ENCODE assay signal across 1 cellular context in the genomic region with DNA sequence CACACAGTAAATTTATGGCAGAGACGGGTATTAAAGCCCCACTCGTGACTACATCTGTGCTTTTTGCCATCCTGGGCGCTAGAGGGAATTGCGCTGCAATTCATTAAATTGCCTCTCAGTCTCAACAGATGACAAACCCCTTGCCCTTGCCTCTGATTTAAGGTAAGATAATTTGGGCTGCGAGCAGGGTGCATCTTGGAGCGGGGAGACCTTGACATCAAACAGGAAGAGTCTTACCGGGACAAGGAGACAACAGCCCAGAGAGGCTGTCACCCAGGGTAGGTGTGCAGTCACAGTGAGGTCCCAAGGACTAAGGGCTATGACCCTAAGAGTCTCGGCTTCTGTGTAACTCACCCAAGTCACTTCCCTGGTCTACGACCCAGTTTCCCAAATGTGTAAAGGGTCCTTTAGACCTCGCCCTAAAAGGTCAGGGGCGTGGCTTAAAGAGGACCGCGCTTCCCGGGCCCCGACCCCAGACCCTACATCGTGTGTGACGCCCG.
A peak's percentile ranks its signal among the peaks of the same experiment; 100 is the strongest.
TF ChIP-seq lines count a peak whose summit lies in the region.

No MANE protein-coding gene starts in this region.

TF ChIP-seq in HepG2, 621 proteins besides CTCF, POLR2A, EP300 and RAD21 (continued from another document):
- TF ChIP-seq, protein P1, sequence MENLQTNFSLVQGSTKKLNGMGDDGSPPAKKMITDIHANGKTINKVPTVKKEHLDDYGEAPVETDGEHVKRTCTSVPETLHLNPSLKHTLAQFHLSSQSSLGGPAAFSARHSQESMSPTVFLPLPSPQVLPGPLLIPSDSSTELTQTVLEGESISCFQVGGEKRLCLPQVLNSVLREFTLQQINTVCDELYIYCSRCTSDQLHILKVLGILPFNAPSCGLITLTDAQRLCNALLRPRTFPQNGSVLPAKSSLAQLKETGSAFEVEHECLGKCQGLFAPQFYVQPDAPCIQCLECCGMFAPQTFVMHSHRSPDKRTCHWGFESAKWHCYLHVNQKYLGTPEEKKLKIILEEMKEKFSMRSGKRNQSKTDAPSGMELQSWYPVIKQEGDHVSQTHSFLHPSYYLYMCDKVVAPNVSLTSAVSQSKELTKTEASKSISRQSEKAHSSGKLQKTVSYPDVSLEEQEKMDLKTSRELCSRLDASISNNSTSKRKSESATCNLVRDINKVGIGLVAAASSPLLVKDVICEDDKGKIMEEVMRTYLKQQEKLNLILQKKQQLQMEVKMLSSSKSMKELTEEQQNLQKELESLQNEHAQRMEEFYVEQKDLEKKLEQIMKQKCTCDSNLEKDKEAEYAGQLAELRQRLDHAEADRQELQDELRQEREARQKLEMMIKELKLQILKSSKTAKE (CRISPR knock-in tag; IDR thresholded peaks at IDR 0.05; ENCODE audit: borderline replicate concordance), result no peak
- TF ChIP-seq NFKB2 (CRISPR knock-in tag; IDR thresholded peaks at IDR 0.05; ENCODE audit: borderline replicate concordance), result 0 out of 2 replicates have a peak, but pooled peaks have one; percentile 16
- TF ChIP-seq, protein P2, sequence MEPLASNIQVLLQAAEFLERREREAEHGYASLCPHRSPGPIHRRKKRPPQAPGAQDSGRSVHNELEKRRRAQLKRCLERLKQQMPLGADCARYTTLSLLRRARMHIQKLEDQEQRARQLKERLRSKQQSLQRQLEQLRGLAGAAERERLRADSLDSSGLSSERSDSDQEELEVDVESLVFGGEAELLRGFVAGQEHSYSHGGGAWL (CRISPR knock-in tag; IDR thresholded peaks at IDR 0.05), result 0 out of 2 replicates have a peak, but pooled peaks have one; percentile 0
- 0 out of 2 replicates have a peak, but pooled peaks have one; percentile 52 for TF ChIP-seq ESRRA (CRISPR knock-in tag; IDR thresholded peaks at IDR 0.05; ENCODE audit: low read depth)
- TF ChIP-seq, protein P3, sequence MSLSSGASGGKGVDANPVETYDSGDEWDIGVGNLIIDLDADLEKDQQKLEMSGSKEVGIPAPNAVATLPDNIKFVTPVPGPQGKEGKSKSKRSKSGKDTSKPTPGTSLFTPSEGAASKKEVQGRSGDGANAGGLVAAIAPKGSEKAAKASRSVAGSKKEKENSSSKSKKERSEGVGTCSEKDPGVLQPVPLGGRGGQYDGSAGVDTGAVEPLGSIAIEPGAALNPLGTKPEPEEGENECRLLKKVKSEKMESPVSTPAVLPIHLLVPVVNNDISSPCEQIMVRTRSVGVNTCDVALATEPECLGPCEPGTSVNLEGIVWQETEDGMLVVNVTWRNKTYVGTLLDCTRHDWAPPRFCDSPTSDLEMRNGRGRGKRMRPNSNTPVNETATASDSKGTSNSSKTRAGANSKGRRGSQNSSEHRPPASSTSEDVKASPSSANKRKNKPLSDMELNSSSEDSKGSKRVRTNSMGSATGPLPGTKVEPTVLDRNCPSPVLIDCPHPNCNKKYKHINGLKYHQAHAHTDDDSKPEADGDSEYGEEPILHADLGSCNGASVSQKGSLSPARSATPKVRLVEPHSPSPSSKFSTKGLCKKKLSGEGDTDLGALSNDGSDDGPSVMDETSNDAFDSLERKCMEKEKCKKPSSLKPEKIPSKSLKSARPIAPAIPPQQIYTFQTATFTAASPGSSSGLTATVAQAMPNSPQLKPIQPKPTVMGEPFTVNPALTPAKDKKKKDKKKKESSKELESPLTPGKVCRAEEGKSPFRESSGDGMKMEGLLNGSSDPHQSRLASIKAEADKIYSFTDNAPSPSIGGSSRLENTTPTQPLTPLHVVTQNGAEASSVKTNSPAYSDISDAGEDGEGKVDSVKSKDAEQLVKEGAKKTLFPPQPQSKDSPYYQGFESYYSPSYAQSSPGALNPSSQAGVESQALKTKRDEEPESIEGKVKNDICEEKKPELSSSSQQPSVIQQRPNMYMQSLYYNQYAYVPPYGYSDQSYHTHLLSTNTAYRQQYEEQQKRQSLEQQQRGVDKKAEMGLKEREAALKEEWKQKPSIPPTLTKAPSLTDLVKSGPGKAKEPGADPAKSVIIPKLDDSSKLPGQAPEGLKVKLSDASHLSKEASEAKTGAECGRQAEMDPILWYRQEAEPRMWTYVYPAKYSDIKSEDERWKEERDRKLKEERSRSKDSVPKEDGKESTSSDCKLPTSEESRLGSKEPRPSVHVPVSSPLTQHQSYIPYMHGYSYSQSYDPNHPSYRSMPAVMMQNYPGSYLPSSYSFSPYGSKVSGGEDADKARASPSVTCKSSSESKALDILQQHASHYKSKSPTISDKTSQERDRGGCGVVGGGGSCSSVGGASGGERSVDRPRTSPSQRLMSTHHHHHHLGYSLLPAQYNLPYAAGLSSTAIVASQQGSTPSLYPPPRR (CRISPR knock-in tag; IDR thresholded peaks at IDR 0.05; ENCODE audit: borderline replicate concordance), result no peak
- no peak for TF ChIP-seq ZNF468 (CRISPR knock-in tag; IDR thresholded peaks at IDR 0.05)
- no peak for TF ChIP-seq TP53 (CRISPR knock-in tag; conservative IDR thresholded peaks at IDR 0.05)
- TF ChIP-seq, protein P4, sequence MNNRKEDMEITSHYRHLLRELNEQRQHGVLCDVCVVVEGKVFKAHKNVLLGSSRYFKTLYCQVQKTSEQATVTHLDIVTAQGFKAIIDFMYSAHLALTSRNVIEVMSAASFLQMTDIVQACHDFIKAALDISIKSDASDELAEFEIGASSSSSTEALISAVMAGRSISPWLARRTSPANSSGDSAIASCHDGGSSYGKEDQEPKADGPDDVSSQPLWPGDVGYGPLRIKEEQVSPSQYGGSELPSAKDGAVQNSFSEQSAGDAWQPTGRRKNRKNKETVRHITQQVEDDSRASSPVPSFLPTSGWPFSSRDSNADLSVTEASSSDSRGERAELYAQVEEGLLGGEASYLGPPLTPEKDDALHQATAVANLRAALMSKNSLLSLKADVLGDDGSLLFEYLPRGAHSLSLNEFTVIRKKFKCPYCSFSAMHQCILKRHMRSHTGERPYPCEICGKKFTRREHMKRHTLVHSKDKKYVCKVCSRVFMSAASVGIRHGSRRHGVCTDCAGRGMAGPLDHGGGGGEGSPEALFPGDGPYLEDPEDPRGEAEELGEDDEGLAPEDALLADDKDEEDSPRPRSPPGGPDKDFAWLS (CRISPR knock-in tag; IDR thresholded peaks at IDR 0.05; ENCODE audit: borderline replicate concordance), result no peak
- TF ChIP-seq GFI1 (CRISPR knock-in tag; IDR thresholded peaks at IDR 0.05; ENCODE audit: borderline replicate concordance), result 0 out of 2 replicates have a peak, but pooled peaks have one; percentile 10
- TF ChIP-seq, protein P5, sequence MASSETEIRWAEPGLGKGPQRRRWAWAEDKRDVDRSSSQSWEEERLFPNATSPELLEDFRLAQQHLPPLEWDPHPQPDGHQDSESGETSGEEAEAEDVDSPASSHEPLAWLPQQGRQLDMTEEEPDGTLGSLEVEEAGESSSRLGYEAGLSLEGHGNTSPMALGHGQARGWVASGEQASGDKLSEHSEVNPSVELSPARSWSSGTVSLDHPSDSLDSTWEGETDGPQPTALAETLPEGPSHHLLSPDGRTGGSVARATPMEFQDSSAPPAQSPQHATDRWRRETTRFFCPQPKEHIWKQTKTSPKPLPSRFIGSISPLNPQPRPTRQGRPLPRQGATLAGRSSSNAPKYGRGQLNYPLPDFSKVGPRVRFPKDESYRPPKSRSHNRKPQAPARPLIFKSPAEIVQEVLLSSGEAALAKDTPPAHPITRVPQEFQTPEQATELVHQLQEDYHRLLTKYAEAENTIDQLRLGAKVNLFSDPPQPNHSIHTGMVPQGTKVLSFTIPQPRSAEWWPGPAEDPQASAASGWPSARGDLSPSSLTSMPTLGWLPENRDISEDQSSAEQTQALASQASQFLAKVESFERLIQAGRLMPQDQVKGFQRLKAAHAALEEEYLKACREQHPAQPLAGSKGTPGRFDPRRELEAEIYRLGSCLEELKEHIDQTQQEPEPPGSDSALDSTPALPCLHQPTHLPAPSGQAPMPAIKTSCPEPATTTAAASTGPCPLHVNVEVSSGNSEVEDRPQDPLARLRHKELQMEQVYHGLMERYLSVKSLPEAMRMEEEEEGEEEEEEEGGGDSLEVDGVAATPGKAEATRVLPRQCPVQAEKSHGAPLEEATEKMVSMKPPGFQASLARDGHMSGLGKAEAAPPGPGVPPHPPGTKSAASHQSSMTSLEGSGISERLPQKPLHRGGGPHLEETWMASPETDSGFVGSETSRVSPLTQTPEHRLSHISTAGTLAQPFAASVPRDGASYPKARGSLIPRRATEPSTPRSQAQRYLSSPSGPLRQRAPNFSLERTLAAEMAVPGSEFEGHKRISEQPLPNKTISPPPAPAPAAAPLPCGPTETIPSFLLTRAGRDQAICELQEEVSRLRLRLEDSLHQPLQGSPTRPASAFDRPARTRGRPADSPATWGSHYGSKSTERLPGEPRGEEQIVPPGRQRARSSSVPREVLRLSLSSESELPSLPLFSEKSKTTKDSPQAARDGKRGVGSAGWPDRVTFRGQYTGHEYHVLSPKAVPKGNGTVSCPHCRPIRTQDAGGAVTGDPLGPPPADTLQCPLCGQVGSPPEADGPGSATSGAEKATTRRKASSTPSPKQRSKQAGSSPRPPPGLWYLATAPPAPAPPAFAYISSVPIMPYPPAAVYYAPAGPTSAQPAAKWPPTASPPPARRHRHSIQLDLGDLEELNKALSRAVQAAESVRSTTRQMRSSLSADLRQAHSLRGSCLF (CRISPR knock-in tag; IDR thresholded peaks at IDR 0.05; ENCODE audit: borderline replicate concordance), result no peak
- TF ChIP-seq JARID2 (CRISPR knock-in tag; IDR thresholded peaks at IDR 0.05; ENCODE audit: insufficient replicate concordance), result no peak
- TF ChIP-seq, protein P6, sequence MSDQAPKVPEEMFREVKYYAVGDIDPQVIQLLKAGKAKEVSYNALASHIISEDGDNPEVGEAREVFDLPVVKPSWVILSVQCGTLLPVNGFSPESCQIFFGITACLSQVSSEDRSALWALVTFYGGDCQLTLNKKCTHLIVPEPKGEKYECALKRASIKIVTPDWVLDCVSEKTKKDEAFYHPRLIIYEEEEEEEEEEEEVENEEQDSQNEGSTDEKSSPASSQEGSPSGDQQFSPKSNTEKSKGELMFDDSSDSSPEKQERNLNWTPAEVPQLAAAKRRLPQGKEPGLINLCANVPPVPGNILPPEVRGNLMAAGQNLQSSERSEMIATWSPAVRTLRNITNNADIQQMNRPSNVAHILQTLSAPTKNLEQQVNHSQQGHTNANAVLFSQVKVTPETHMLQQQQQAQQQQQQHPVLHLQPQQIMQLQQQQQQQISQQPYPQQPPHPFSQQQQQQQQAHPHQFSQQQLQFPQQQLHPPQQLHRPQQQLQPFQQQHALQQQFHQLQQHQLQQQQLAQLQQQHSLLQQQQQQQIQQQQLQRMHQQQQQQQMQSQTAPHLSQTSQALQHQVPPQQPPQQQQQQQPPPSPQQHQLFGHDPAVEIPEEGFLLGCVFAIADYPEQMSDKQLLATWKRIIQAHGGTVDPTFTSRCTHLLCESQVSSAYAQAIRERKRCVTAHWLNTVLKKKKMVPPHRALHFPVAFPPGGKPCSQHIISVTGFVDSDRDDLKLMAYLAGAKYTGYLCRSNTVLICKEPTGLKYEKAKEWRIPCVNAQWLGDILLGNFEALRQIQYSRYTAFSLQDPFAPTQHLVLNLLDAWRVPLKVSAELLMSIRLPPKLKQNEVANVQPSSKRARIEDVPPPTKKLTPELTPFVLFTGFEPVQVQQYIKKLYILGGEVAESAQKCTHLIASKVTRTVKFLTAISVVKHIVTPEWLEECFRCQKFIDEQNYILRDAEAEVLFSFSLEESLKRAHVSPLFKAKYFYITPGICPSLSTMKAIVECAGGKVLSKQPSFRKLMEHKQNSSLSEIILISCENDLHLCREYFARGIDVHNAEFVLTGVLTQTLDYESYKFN (CRISPR knock-in tag; conservative IDR thresholded peaks at IDR 0.05), result no peak
- no peak for TF ChIP-seq KMT2A (CRISPR knock-in tag; IDR thresholded peaks at IDR 0.05)
- peak; percentile 6; the same call in 1 of the 2 replicates for TF ChIP-seq ZNF777 (CRISPR knock-in tag; IDR thresholded peaks at IDR 0.05)
- 0 out of 2 replicates have a peak, but pooled peaks have one; percentile 46 for TF ChIP-seq ZNF724P (CRISPR knock-in tag; IDR thresholded peaks at IDR 0.05; ENCODE audit: borderline replicate concordance)
- TF ChIP-seq, protein P7, sequence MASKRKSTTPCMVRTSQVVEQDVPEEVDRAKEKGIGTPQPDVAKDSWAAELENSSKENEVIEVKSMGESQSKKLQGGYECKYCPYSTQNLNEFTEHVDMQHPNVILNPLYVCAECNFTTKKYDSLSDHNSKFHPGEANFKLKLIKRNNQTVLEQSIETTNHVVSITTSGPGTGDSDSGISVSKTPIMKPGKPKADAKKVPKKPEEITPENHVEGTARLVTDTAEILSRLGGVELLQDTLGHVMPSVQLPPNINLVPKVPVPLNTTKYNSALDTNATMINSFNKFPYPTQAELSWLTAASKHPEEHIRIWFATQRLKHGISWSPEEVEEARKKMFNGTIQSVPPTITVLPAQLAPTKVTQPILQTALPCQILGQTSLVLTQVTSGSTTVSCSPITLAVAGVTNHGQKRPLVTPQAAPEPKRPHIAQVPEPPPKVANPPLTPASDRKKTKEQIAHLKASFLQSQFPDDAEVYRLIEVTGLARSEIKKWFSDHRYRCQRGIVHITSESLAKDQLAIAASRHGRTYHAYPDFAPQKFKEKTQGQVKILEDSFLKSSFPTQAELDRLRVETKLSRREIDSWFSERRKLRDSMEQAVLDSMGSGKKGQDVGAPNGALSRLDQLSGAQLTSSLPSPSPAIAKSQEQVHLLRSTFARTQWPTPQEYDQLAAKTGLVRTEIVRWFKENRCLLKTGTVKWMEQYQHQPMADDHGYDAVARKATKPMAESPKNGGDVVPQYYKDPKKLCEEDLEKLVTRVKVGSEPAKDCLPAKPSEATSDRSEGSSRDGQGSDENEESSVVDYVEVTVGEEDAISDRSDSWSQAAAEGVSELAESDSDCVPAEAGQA (IDR thresholded peaks at IDR 0.05; ENCODE audit: low read depth), result 0 out of 2 replicates have a peak, but pooled peaks have one; percentile 70
- TF ChIP-seq, protein P7 (CRISPR knock-in tag; IDR thresholded peaks at IDR 0.05; ENCODE audit: borderline replicate concordance), result no peak
- 0 out of 2 replicates have a peak, but pooled peaks have one; percentile 41 for TF ChIP-seq ZNF766 (CRISPR knock-in tag; IDR thresholded peaks at IDR 0.05; ENCODE audit: borderline replicate concordance)
- no peak for TF ChIP-seq NR3C1 (CRISPR knock-in tag; IDR thresholded peaks at IDR 0.05)
